In the genomic region with DNA sequence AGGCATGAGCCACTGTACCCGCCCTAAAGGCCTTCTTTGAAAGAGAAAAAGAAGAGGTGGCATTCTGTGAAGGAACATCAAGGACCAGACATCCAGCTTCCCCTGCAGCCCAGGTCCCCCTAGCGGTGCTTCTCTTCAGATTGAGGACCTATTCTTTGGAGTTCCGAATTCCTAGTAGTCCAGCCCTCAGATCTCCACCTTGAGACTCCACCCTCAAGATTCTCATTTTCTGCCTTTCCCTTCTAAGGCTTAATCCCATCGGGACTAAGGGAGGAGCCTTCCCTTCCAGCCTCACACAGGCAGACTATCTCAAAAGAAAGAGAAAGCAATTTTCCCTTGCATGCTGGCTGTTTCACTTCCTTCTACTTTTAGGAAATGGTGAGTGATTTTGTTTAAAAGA, we compare ENCODE assay signal across 9 cellular contexts. TPM values are rescaled to one million over a fixed set of nuclear protein-coding genes. Genes with fewer than 3 reads are reported as not detected.
DNase-seq lines count a peak whose midpoint lies in the region; ATAC-seq and TF ChIP-seq lines count a peak whose summit lies in the region.
"Had no signal": no experiment of that assay in that cellular context is flagged by ENCODE, and none has a peak within 500 bp of the region (broad histone marks: within the 10 kb centered on the region; RNA-seq: fewer than 3 reads in every experiment).

No MANE protein-coding gene starts in this region.

- H3K4me1 ChIP-seq in heart left ventricle: peaks cover 0 to 14% (median 0%) of the 10 kb centered on the region in 12 donors

- H3K36me3 ChIP-seq in heart left ventricle: no peaks in the 10 kb centered on the region

- intact Hi-C loops in heart left ventricle (cut with DNase I): loop anchor here in 6 of 10 donors (1.0 to 10.0 kb wide), 5 partner anchors 118 to 128 kb away; partner anchors contain the start of gene VARS2 (in 3 of the 6)

- H3K9me3 ChIP-seq in heart left ventricle: no peaks in the 10 kb centered on the region

- TF ChIP-seq CTCF in heart left ventricle (IDR thresholded peaks at IDR 0.05): peak; percentile 30 to 60 (median 50)

- H3K4me3 ChIP-seq in heart left ventricle: no peak overlapping the region

- WGBS in heart left ventricle, 4 donors: 20 to 34% (median 29%) methylated on average over 4 of the region's 4 CpGs

- ATAC-seq in activated T-helper 17 cell treated with anti-CD3 and anti-CD28 coated beads, Interleukin-2, amount 50 U/mL, for 72 hours (replicated peaks): peak; percentile 55
- peak in 3 of 4 donors; percentile 52 to 63 (median 53) for ATAC-seq in heart left ventricle

- peak; percentile 35 to 63 for DNase-seq in NOMO-1 (lab: John Stamatoyannopoulos, UW; ENCODE audit: unreplicated experiment in 2 of 2)
- DNase-seq in NOMO-1 treated with dmso at 0.1 percent for 144 hours (lab: John Stamatoyannopoulos, UW; ENCODE audit: unreplicated experiment): no peak
- peak; percentile 29 for DNase-seq in NCI-H146 (lab: John Stamatoyannopoulos, UW)
- peak in 4 of 5 donors; percentile 43 to 50 (median 48) for DNase-seq in heart left ventricle
- DNase-seq in stimulated activated CD4-positive, alpha-beta T cell treated with anti-CD3 and anti-CD28 coated beads, Interleukin-12 subunit alpha, Interleukin-12 subunit beta, amount 100 ng/mL, for 48 hours (ENCODE audit: low read depth in 2 of 3, low spot score in 1 of 3): peak in 2 of 3 donors; percentile 12 to 14
- DNase-seq in NCI-H2081 (lab: John Stamatoyannopoulos, UW): no peak
- no peak for DNase-seq in activated CD4-positive, CD25-positive, alpha-beta regulatory T cell (lab: John Stamatoyannopoulos, UW)

- H3K4me3 Mint-ChIP-seq in activated T-helper 17 cell treated with anti-CD3 and anti-CD28 coated beads, Interleukin-2, amount 50 U/mL, for 72 hours: no peak overlapping the region
- H3K4me3 Mint-ChIP-seq: central memory CD8-positive, alpha-beta T cell had no signal

- peaks cover 0 to 7% (median 0%) of the 10 kb centered on the region in 9 donors for H3K27me3 ChIP-seq in heart left ventricle

- H3K27me3 Mint-ChIP-seq in activated T-helper 17 cell treated with anti-CD3 and anti-CD28 coated beads, Interleukin-2, amount 50 U/mL, for 72 hours: peaks cover 37% of the 10 kb centered on the region

- no peak for TF ChIP-seq POLR2A in heart left ventricle (IDR thresholded peaks at IDR 0.05)

- peak overlapping the region in 1 of 12 donors; percentile 38 for H3K27ac ChIP-seq in heart left ventricle

- no peaks in the 10 kb centered on the region for H3K36me3 Mint-ChIP-seq in activated T-helper 17 cell treated with anti-CD3 and anti-CD28 coated beads, Interleukin-2, amount 50 U/mL, for 72 hours (ENCODE audit: low read depth)

- H3K27ac Mint-ChIP-seq in activated T-helper 17 cell treated with anti-CD3 and anti-CD28 coated beads, Interleukin-2, amount 50 U/mL, for 72 hours: peak overlapping the region; percentile 6

- H3K9me3 Mint-ChIP-seq in activated T-helper 17 cell treated with anti-CD3 and anti-CD28 coated beads, Interleukin-2, amount 50 U/mL, for 72 hours: no peaks in the 10 kb centered on the region
- H3K9me3 Mint-ChIP-seq: central memory CD8-positive, alpha-beta T cell had no signal

- no peaks in the 10 kb centered on the region for H3K4me1 Mint-ChIP-seq in activated T-helper 17 cell treated with anti-CD3 and anti-CD28 coated beads, Interleukin-2, amount 50 U/mL, for 72 hours
- H3K4me1 Mint-ChIP-seq: central memory CD8-positive, alpha-beta T cell had no signal

RNA-seq across cellular contexts. Expression of gene MUC22, which starts 32.5 kb away (rescaled TPM):
- total RNA-seq in activated T-helper 17 cell treated with anti-CD3 and anti-CD28 coated beads, Interleukin-2, amount 50 U/mL, for 72 hours: not detected
- total RNA-seq in heart left ventricle: under 1 TPM in 8 of 9 donors, not detected in 1; 0.06 to 0.49 (median 0.20) TPM
- polyA plus RNA-seq in heart left ventricle: under 1 TPM; 0.01 to 0.34 TPM

RNA-seq across cellular contexts. Expression of gene MUC21, which starts 59.3 kb away (rescaled TPM):
- not detected for total RNA-seq in activated T-helper 17 cell treated with anti-CD3 and anti-CD28 coated beads, Interleukin-2, amount 50 U/mL, for 72 hours
- not detected for total RNA-seq in heart left ventricle
- polyA plus RNA-seq in heart left ventricle: under 1 TPM in 1 of 2 donors, not detected in 1; 0.10 TPM

Comparison
In these comparisons a context has a peak if more than half of its experiments do, and no peak if none do; other contexts are left out.
1. DNase-seq: peak in NOMO-1 (2 of 2), NCI-H146 (single experiment), heart left ventricle (4 of 5) and stimulated activated CD4-positive, alpha-beta T cell treated with anti-CD3 and anti-CD28 coated beads, Interleukin-12 subunit alpha, Interleukin-12 subunit beta, amount 100 ng/mL, for 48 hours (2 of 3); none in NOMO-1 treated with dmso at 0.1 percent for 144 hours (single experiment), NCI-H2081 (0 of 2) and activated CD4-positive, CD25-positive, alpha-beta regulatory T cell (0 of 4).